In genomic region chr1:236520445-236521005, GRCh38 we compare ENCODE assay signal across 15 cellular contexts. TPM values are rescaled to one million over a fixed set of nuclear protein-coding genes. Genes with fewer than 3 reads are reported as not detected.
A peak's percentile ranks its signal among the peaks of the same experiment; 100 is the strongest.
DNase-seq lines count a peak whose midpoint lies in the region; ATAC-seq and TF ChIP-seq lines count a peak whose summit lies in the region.
"Had no signal": no experiment of that assay in that cellular context is flagged by ENCODE, and none has a peak within 500 bp of the region (broad histone marks: within the 10 kb centered on the region; RNA-seq: fewer than 3 reads in every experiment).

No MANE protein-coding gene starts in this region.

- DNase-seq in Panc1 (ENCODE audit: low read depth, low spot score) (no peak), WTC11 (ENCODE audit: low spot score) (no peak), mesendoderm (peak; percentile 60), spleen (no peak), mucosa of gallbladder (ENCODE audit: low spot score) (no peak), hepatocyte (ENCODE audit: low spot score) (no peak), NK-92 (lab: John Stamatoyannopoulos, UW; ENCODE audit: unreplicated experiment) (no peak)
- DNase-seq in activated T-cell treated with anti-CD3 and anti-CD28 coated beads, Interleukin-2, amount 50 U/mL, for 4 hours, result no peak
- DNase-seq: BE2C; CD4-positive, alpha-beta memory T cell; DMS79; HFFc6 had no signal

- H3K23ac ChIP-seq in mesendoderm (ENCODE audit: low read length), result no peak overlapping the region

- H3K18ac ChIP-seq in mesendoderm (ENCODE audit: low read length), result no peak overlapping the region

- H3K9me3 ChIP-seq in Panc1 (ENCODE audit: control insufficient read depth, insufficient read depth, low read depth, low read length) (no peaks in the 10 kb centered on the region), spleen (no peaks in the 10 kb centered on the region), hepatocyte (ENCODE audit: low read depth) (no peaks in the 10 kb centered on the region)
- H3K9me3 ChIP-seq: A549, BE2C had no signal

- H3K4me3 Mint-ChIP-seq in WTC11, result no peak overlapping the region
- H3K4me3 Mint-ChIP-seq in activated T-cell treated with anti-CD3 and anti-CD28 coated beads, Interleukin-2, amount 50 U/mL, for 4 hours, result no peak overlapping the region
- H3K4me3 Mint-ChIP-seq: HFFc6 had no signal

- H3K36me3 ChIP-seq in Panc1 (ENCODE audit: control insufficient read depth, insufficient read depth, low read length) (no peaks in the 10 kb centered on the region; the same call in 1 of the 2 replicates), mesendoderm (ENCODE audit: control insufficient read depth, insufficient read depth, low read length) (no peaks in the 10 kb centered on the region), spleen (peaks cover 0 to under 1% (median 0%) of the 10 kb centered on the region in 6 donors), hepatocyte (replicated peaks; ENCODE audit: insufficient read depth, low read depth) (no peaks in the 10 kb centered on the region)
- H3K36me3 ChIP-seq: BE2C, HAP-1 had no signal

- no peak overlapping the region for H3K4ac ChIP-seq in mesendoderm (ENCODE audit: low read depth, low read length)

- no peak overlapping the region for H2AK5ac ChIP-seq in mesendoderm (ENCODE audit: low read length)

- peaks cover 24% of the 10 kb centered on the region for H3K4me1 Mint-ChIP-seq in WTC11
- peaks cover 38% of the 10 kb centered on the region for H3K4me1 Mint-ChIP-seq in activated T-cell treated with anti-CD3 and anti-CD28 coated beads, Interleukin-2, amount 50 U/mL, for 4 hours (ENCODE audit: low read depth)

- no peak overlapping the region for H2BK120ac ChIP-seq in mesendoderm (ENCODE audit: low read depth, low read length)

- no peak for TF ChIP-seq POLR2A in spleen (IDR thresholded peaks at IDR 0.05)

- CTCF ChIA-PET in Panc1 (lab: Charles Lee) (interaction anchor here (0.6 kb wide), 1 partner anchor 971 kb away, joined by 10 read pairs; no protein-coding TSS in a partner anchor), WTC11 (lab: Charles Lee) (interaction anchor here (0.6 kb wide), 1 partner anchor 66 kb away, joined by 5 read pairs; no protein-coding TSS in a partner anchor)

- POLR2A ChIA-PET in Panc1 (lab: Charles Lee), result no interaction called here
- POLR2A ChIA-PET in WTC11 (lab: Charles Lee), result interaction anchor here (0.7 kb wide), 1 partner anchor 198 kb away, joined by 4 read pairs; no protein-coding TSS in a partner anchor

- no peak overlapping the region for H3K4me3 ChIP-seq in Panc1 (ENCODE audit: low read depth in 2 of 2, low read length in 2 of 2)
- H3K4me3 ChIP-seq in mesendoderm (ENCODE audit: low read length), result no peak overlapping the region
- no peak overlapping the region for H3K4me3 ChIP-seq in spleen
- no peak overlapping the region for H3K4me3 ChIP-seq in hepatocyte
- H3K4me3 ChIP-seq: A549, HAP-1 had no signal

- H3K9me2 ChIP-seq in hepatocyte (replicated peaks; ENCODE audit: insufficient read depth), result no peaks in the 10 kb centered on the region

- H3K27me3 ChIP-seq in Panc1 (ENCODE audit: control insufficient read depth, insufficient read depth, low read length) (no peaks in the 10 kb centered on the region), mesendoderm (ENCODE audit: insufficient read depth, low read length, poor library complexity) (no peaks in the 10 kb centered on the region), spleen (replicated peaks in 1 of 7) (no peaks in the 10 kb centered on the region), hepatocyte (no peaks in the 10 kb centered on the region)
- H3K27me3 ChIP-seq: BE2C had no signal

- in situ Hi-C loops in Panc1 (cut with HindIII; ENCODE audit: low pct_unique_long_range_greater_than_20kb, low sequenced_read_pairs), result no loop called here

- no peak overlapping the region for H2BK15ac ChIP-seq in mesendoderm (replicated peaks; ENCODE audit: low read depth)

- H3K4me2 ChIP-seq in mesendoderm (ENCODE audit: low read length), result no peak overlapping the region
- no peak overlapping the region for H3K4me2 ChIP-seq in hepatocyte
- H3K4me2 ChIP-seq: A549 had no signal

- H3K79me1 ChIP-seq in mesendoderm (ENCODE audit: low read length), result no peaks in the 10 kb centered on the region

- no peak overlapping the region for H4K5ac ChIP-seq in mesendoderm (ENCODE audit: low read length)

- H3K27ac ChIP-seq in Panc1 (ENCODE audit: low read length) (peak overlapping the region; percentile 100), mesendoderm (ENCODE audit: low read depth, low read length) (no peak overlapping the region), spleen (peak overlapping the region in 5 of 8 donors; percentile 2 to 97 (median 71)), hepatocyte (no peak overlapping the region)
- H3K27ac ChIP-seq: A549, C4-2B had no signal

- peak overlapping the region; percentile 0 for H3K27ac Mint-ChIP-seq in WTC11
- H3K27ac Mint-ChIP-seq: HFFc6 had no signal

- intact Hi-C loops in Panc1 (cut with micrococcal nuclease; ENCODE audit: unreplicated experiment) (loop anchor here (5.0 kb wide), 1 partner anchor 123 kb away; no protein-coding TSS in a partner anchor), spleen (cut with DNase I; ENCODE audit: low total_unique reads) (loop anchor here (5.0 kb wide), 1 partner anchor 238 kb away; the partner anchor contains the start of gene ERO1B)

- H4K8ac ChIP-seq in mesendoderm (ENCODE audit: low read depth, low read length), result no peak overlapping the region

- no peaks in the 10 kb centered on the region for H3K36me3 Mint-ChIP-seq in WTC11
- no peaks in the 10 kb centered on the region for H3K36me3 Mint-ChIP-seq in activated T-cell treated with anti-CD3 and anti-CD28 coated beads, Interleukin-2, amount 50 U/mL, for 4 hours (ENCODE audit: insufficient read depth)

- BruUV-seq in Panc1 (replicated peaks; lab: Mats Ljungman, UMichigan), result no TSS peak

- H3K79me2 ChIP-seq in mesendoderm (ENCODE audit: control insufficient read depth, insufficient read depth, low read length), result no peaks in the 10 kb centered on the region
- H3K79me2 ChIP-seq in hepatocyte, result peaks cover 7% of the 10 kb centered on the region

- no peak overlapping the region for H3K9ac ChIP-seq in mesendoderm (ENCODE audit: low read length)

- WGBS in mesendoderm (ENCODE audit: extremely low coverage, insufficient coverage, low lambda C conversion rate), result no CpG with 5 or more reads among the region's 4 CpGs
- 75 to 84% (median 80%) methylated on average over 4 of the region's 4 CpGs for WGBS in spleen, 5 donors
- WGBS in hepatocyte (ENCODE audit: low lambda C conversion rate, missing lambda C conversion rate), result 82% methylated on average over 4 of the region's 4 CpGs

- peaks cover 46% of the 10 kb centered on the region for H3K4me1 ChIP-seq in Panc1 (ENCODE audit: control insufficient read depth, insufficient read depth, low read length)
- no peaks in the 10 kb centered on the region for H3K4me1 ChIP-seq in mesendoderm (ENCODE audit: control insufficient read depth, low read depth, low read length)
- peaks cover 0 to 29% (median 20%) of the 10 kb centered on the region in 6 donors for H3K4me1 ChIP-seq in spleen
- H3K4me1 ChIP-seq in hepatocyte (ENCODE audit: insufficient read depth), result peaks cover 26% of the 10 kb centered on the region

- TF ChIP-seq CTCF in Panc1 (IDR thresholded peaks at IDR 0.05) (no peak), WTC11 (IDR thresholded peaks at IDR 0.05) (no peak), spleen (IDR thresholded peaks at IDR 0.05 in 8 of 11, conservative IDR thresholded peaks at IDR 0.05 in 3 of 11) (no peak), hepatocyte (IDR thresholded peaks at IDR 0.05; ENCODE audit: poor library complexity) (no peak)

- H3K27me3 Mint-ChIP-seq in WTC11 (ENCODE audit: low read depth), result peaks cover 28% of the 10 kb centered on the region
- H3K27me3 Mint-ChIP-seq in activated T-cell treated with anti-CD3 and anti-CD28 coated beads, Interleukin-2, amount 50 U/mL, for 4 hours (ENCODE audit: low read depth), result no peaks in the 10 kb centered on the region
- H3K27me3 Mint-ChIP-seq: CD4-positive, alpha-beta memory T cell had no signal

- H2AFZ ChIP-seq in hepatocyte, result no peak overlapping the region

- no peaks in the 10 kb centered on the region for H4K20me1 ChIP-seq in hepatocyte (ENCODE audit: insufficient read depth, poor library complexity, severe bottlenecking)

- no peak overlapping the region for H2BK5ac ChIP-seq in mesendoderm (ENCODE audit: low read length)

- no peak for ATAC-seq in Panc1
- ATAC-seq in WTC11, result no peak
- ATAC-seq in activated T-cell treated with anti-CD3 and anti-CD28 coated beads, Interleukin-2, amount 50 U/mL, for 4 hours, result no peak
- ATAC-seq: A549 had no signal

- no peak overlapping the region for H3K56ac ChIP-seq in mesendoderm (ENCODE audit: low read length)

- H3K9me3 Mint-ChIP-seq in WTC11, result no peaks in the 10 kb centered on the region
- no peaks in the 10 kb centered on the region for H3K9me3 Mint-ChIP-seq in activated T-cell treated with anti-CD3 and anti-CD28 coated beads, Interleukin-2, amount 50 U/mL, for 4 hours
- H3K9me3 Mint-ChIP-seq: CD4-positive, alpha-beta memory T cell; HFFc6 had no signal

TF ChIP-seq in WTC11, 78 proteins besides CTCF, POLR2A, EP300 and RAD21 (continues in another document):
- TF ChIP-seq ATF1 (CRISPR knock-in tag; IDR thresholded peaks at IDR 0.05) (no peak), NR2C2 (CRISPR knock-in tag; IDR thresholded peaks at IDR 0.05) (no peak), USF1 (CRISPR knock-in tag; IDR thresholded peaks at IDR 0.05) (no peak), ZNF232 (CRISPR knock-in tag; IDR thresholded peaks at IDR 0.05) (no peak), SP1 (CRISPR knock-in tag; conservative IDR thresholded peaks at IDR 0.05) (no peak)

RNA-seq across cellular contexts. Expression of gene LGALS8, which starts 3.3 kb away (rescaled TPM):
- total RNA-seq in Panc1 (2021; ENCODE audit: unreplicated experiment) (221 TPM), WTC11 (2021) (8.6 to 10.3 TPM (median 10.1 TPM) in 3 replicates), spleen (100 to 1,000 TPM; 128 to 276 (median 155) TPM), mucosa of gallbladder (62.2 TPM), hepatocyte (43.9 and 46.6 TPM in 2 replicates)
- 242 TPM for polyA plus RNA-seq in Panc1 (2012; ENCODE audit: insufficient read length)
- 7.7 TPM for polyA plus RNA-seq in mesendoderm (2013, experiment 1 of 2)
- 7.9 TPM for polyA plus RNA-seq in mesendoderm (2013, experiment 2 of 2)
- polyA plus RNA-seq in spleen (10 to 100 TPM; 18.4 to 33.4 (median 25.6) TPM), hepatocyte (33.5 TPM in 2 replicates)
- 10 to 100 TPM; 59.7 to 73.2 (median 60.9) TPM for total RNA-seq in activated T-cell treated with anti-CD3 and anti-CD28 coated beads, Interleukin-2, amount 50 U/mL, for 4 hours

Comparison
In these comparisons a context has a peak if more than half of its experiments do, and no peak if none do; other contexts are left out.
1. H3K27ac ChIP-seq: peak in Panc1 (single experiment) and spleen (5 of 8); none in mesendoderm (single experiment) and hepatocyte (single experiment).